ENCODE assay signal across 9 cellular contexts in the genomic region with DNA sequence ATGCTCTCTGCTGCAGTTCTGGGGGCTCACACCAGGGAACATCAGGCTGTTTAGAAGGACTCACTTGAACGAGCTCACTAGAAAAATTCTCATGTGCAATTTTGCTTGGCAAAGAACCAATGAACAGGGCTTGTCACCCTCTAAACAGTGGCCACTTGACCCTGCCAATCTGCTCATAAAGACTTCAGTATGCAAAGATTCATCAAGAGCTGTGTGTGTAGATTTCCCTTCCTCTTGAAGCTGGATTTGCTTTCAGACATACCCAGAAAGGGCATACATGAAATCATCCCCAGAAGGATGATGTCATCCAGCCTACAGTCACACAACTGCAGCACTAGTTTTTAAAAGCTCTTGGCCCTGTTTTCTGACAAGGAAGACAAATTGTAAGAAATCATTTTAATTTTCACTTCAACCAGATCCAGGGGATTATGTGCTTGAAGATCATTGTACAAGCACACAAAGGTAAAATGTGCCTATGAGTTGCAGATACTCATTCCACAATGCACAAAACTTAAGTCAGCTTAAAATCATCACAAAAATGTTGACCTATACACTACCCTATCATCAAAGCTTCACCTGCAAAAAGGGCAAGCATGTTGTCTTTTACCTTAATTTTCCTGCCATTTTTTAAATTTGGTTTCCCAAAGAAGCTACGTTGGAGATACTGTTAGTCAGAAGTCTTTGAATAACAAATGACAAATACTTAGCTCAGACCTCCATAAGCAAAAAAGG. TPM values are rescaled to one million over a fixed set of nuclear protein-coding genes. Genes with fewer than 3 reads are reported as not detected.
DNase-seq lines count a peak whose midpoint lies in the region; ATAC-seq and TF ChIP-seq lines count a peak whose summit lies in the region.
"Had no signal": no experiment of that assay in that cellular context is flagged by ENCODE, and none has a peak within 500 bp of the region (broad histone marks: within the 10 kb centered on the region; RNA-seq: fewer than 3 reads in every experiment).

No MANE protein-coding gene starts in this region.

- TF ChIP-seq CTCF in epithelial cell of esophagus (IDR thresholded peaks at IDR 0.05; ENCODE audit: insufficient read depth, low read depth, low read length, missing control alignments), result no peak

- no peaks in the 10 kb centered on the region for H3K9me3 Mint-ChIP-seq in activated T-cell treated with anti-CD3 and anti-CD28 coated beads, Interleukin-2, amount 50 U/mL, for 4 hours

- H3K27me3 Mint-ChIP-seq in activated T-cell treated with anti-CD3 and anti-CD28 coated beads, Interleukin-2, amount 50 U/mL, for 4 hours (ENCODE audit: low read depth), result no peaks in the 10 kb centered on the region

- no peak overlapping the region for H3K4me3 ChIP-seq in epithelial cell of esophagus (ENCODE audit: low read length)

- no peaks in the 10 kb centered on the region for H3K36me3 Mint-ChIP-seq in activated T-cell treated with anti-CD3 and anti-CD28 coated beads, Interleukin-2, amount 50 U/mL, for 4 hours (ENCODE audit: insufficient read depth)

- no peak for ATAC-seq in GM21381 (IDR thresholded peaks at IDR 0.05; ENCODE audit: unreplicated experiment)
- ATAC-seq in activated T-cell treated with anti-CD3 and anti-CD28 coated beads, Interleukin-2, amount 50 U/mL, for 4 hours, result no peak
- ATAC-seq in HG03439 (IDR thresholded peaks at IDR 0.05; ENCODE audit: unreplicated experiment), result no peak

- no peak overlapping the region for H3K4me3 Mint-ChIP-seq in activated T-cell treated with anti-CD3 and anti-CD28 coated beads, Interleukin-2, amount 50 U/mL, for 4 hours

- peaks cover 10% of the 10 kb centered on the region for H3K4me1 Mint-ChIP-seq in activated T-cell treated with anti-CD3 and anti-CD28 coated beads, Interleukin-2, amount 50 U/mL, for 4 hours (ENCODE audit: low read depth)

- DNase-seq in DMS153 (lab: John Stamatoyannopoulos, UW) (peak; percentile 67), DMS153 treated with DMSO at 0.1 percent for 48 hours (lab: John Stamatoyannopoulos, UW; ENCODE audit: unreplicated experiment) (no peak), NCI-H2227 (lab: John Stamatoyannopoulos, UW; ENCODE audit: unreplicated experiment) (peak; percentile 79), epithelial cell of esophagus (ENCODE audit: low read depth) (peak; percentile 89), renal cortical epithelial cell (ENCODE audit: low read depth) (peak; percentile 51)
- DNase-seq in activated T-cell treated with anti-CD3 and anti-CD28 coated beads, Interleukin-2, amount 50 U/mL, for 4 hours, result no peak
- DNase-seq: stimulated activated CD4-positive, alpha-beta T cell treated with anti-CD3 and anti-CD28 coated beads, Interleukin-4, amount 100 ng/mL, for 1 hour had no signal

RNA-seq across cellular contexts. Expression of gene STK24, which starts 5.2 kb away (rescaled TPM):
- 82.0 and 86.3 TPM in 2 replicates for total RNA-seq in renal cortical epithelial cell
- total RNA-seq in activated T-cell treated with anti-CD3 and anti-CD28 coated beads, Interleukin-2, amount 50 U/mL, for 4 hours, result 100 to 1,000 TPM; 135 to 152 (median 142) TPM

Comparison
In these comparisons a context has a peak if more than half of its experiments do, and no peak if none do; other contexts are left out.
1. DNase-seq: peak in DMS153 (single experiment), NCI-H2227 (single experiment), epithelial cell of esophagus (single experiment) and renal cortical epithelial cell (single experiment); none in DMS153 treated with DMSO at 0.1 percent for 48 hours (single experiment) and activated T-cell treated with anti-CD3 and anti-CD28 coated beads, Interleukin-2, amount 50 U/mL, for 4 hours (single experiment).